14 cellular contexts compared by ENCODE assay signal in the genomic region with DNA sequence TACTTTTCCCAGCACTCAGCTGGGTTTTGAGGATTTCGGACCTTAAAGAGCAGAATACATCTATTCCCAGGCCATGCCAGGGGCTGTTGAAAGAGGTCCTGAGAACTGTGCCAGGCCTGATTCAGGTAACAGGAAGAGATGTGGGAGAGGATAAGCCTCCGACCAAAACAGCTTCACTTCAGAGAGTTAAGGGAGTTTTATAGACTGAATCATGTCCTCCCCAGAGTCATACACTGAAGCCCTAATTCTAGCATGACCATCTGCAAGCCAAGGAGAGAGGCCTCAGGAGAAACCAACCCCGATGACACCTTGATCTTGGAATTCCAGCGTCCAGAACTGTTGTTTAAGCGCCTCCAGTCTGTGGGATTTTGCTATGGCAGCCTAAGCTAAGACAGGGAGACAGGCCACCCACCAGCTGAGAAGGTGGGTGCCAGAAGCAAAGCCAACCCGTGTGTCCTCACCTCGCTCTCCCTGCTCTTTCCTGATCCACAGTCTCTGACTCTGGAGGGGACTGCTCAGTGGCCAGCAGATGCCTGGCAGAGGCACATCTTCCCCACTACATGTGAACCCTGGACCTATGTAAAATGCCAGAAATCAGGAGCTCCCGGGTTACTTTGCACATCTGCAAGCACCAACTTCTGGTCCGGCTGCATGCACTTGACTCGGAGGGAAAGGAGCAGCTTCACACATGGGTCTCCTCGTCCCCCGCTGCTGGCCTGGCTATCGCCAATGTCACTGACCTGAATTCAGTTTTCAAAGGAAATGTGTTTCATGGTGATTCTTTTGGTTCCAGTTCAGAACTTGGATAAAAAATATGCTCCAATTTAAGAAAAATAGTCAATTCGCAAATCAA.
A peak's percentile ranks its signal among the peaks of the same experiment; 100 is the strongest.
DNase-seq lines count a peak whose midpoint lies in the region; ATAC-seq and TF ChIP-seq lines count a peak whose summit lies in the region.
"Had no signal": no experiment of that assay in that cellular context is flagged by ENCODE, and none has a peak within 500 bp of the region (broad histone marks: within the 10 kb centered on the region; RNA-seq: fewer than 3 reads in every experiment).

No MANE protein-coding gene starts in this region.

- peaks cover 77% of the 10 kb centered on the region for H3K4me1 Mint-ChIP-seq in activated T-cell treated with anti-CD3 and anti-CD28 coated beads, Interleukin-2, amount 50 U/mL, for 72 hours (ENCODE audit: low read depth)

- peak overlapping the region; percentile 79 for H3K27ac Mint-ChIP-seq in activated T-cell treated with anti-CD3 and anti-CD28 coated beads, Interleukin-2, amount 50 U/mL, for 72 hours

- intact Hi-C loops in mucosa of descending colon (cut with DNase I, micrococcal nuclease), result no loop called here

- H3K9me3 ChIP-seq in mucosa of descending colon, result no peaks in the 10 kb centered on the region
- H3K9me3 ChIP-seq: BLaER1, SJSA1 had no signal

- no peaks in the 10 kb centered on the region for H3K36me3 ChIP-seq in mucosa of descending colon (ENCODE audit: low read depth)
- H3K36me3 ChIP-seq: BLaER1, SJSA1 had no signal

- peaks cover 2% of the 10 kb centered on the region in 2 donors for H3K36me3 Mint-ChIP-seq in activated T-cell treated with anti-CD3 and anti-CD28 coated beads, Interleukin-2, amount 50 U/mL, for 72 hours (ENCODE audit: insufficient read depth in 2 of 2)

- H3K4me3 Mint-ChIP-seq in activated T-cell treated with anti-CD3 and anti-CD28 coated beads, Interleukin-2, amount 50 U/mL, for 72 hours, result peak overlapping the region; percentile 76 to 81

- no peaks in the 10 kb centered on the region for H3K27me3 Mint-ChIP-seq in activated T-cell treated with anti-CD3 and anti-CD28 coated beads, Interleukin-2, amount 50 U/mL, for 72 hours (ENCODE audit: low read depth)

- no peak overlapping the region for H3K27ac ChIP-seq in caudate nucleus (ENCODE audit: low read depth, low read length)
- H3K27ac ChIP-seq: BLaER1, SJSA1 had no signal

- H3K4me3 ChIP-seq in Jurkat, Clone E6-1 (ENCODE audit: low read length), result peak overlapping the region; percentile 26
- H3K4me3 ChIP-seq in mucosa of descending colon, result no peak overlapping the region
- H3K4me3 ChIP-seq: BLaER1, GM12878, SJSA1 had no signal

- DNase-seq in EL (peak; percentile 17), mucosa of descending colon (no peak), DMS53 treated with DMSO at 0.1 percent for 48 hours (lab: John Stamatoyannopoulos, UW; ENCODE audit: unreplicated experiment) (no peak), NCI-H187 treated with DMSO at 0.1 percent for 48 hours (lab: John Stamatoyannopoulos, UW) (no peak), caudate nucleus (lab: John Stamatoyannopoulos, UW) (no peak)
- no peak for DNase-seq in Jurkat, Clone E6-1 (ENCODE audit: low read depth, low spot score)
- no peak for DNase-seq in activated T-cell treated with anti-CD3 and anti-CD28 coated beads, Interleukin-2, amount 50 U/mL, for 72 hours
- DNase-seq: HCEC 1CT, Kasumi-1, NCI-H146, NCI-H446 had no signal

- peaks cover 2 to 4% of the 10 kb centered on the region in 2 donors for H3K9me3 Mint-ChIP-seq in activated T-cell treated with anti-CD3 and anti-CD28 coated beads, Interleukin-2, amount 50 U/mL, for 72 hours

- no peaks in the 10 kb centered on the region for H3K4me1 ChIP-seq in mucosa of descending colon (ENCODE audit: low read depth)
- H3K4me1 ChIP-seq: SJSA1 had no signal

- no peak for TF ChIP-seq CTCF in mucosa of descending colon (IDR thresholded peaks at IDR 0.05)

- peak; percentile 31 to 49 for ATAC-seq in activated T-cell treated with anti-CD3 and anti-CD28 coated beads, Interleukin-2, amount 50 U/mL, for 72 hours (replicated peaks in 1 of 2)
- ATAC-seq in mucosa of descending colon, result peak; percentile 11
- ATAC-seq: GM12878 had no signal
